In genomic region chr4:46715468-46715867, GRCh38 we compare ENCODE assay signal across 28 cellular contexts.
"Had no signal": no experiment of that assay in that cellular context is flagged by ENCODE, and none has a peak within 500 bp of the region (broad histone marks: within the 10 kb centered on the region; RNA-seq: fewer than 3 reads in every experiment).

No MANE protein-coding gene starts in this region.

- H3K27ac ChIP-seq: brain microvascular endothelial cell, PC-9, RWPE1, SK-N-MC had no signal

- H3K36me3 ChIP-seq: brain microvascular endothelial cell had no signal

- ATAC-seq: activated CD4-positive, alpha-beta T cell treated with anti-CD3 and anti-CD28 coated beads for 36 hours; activated CD4-positive, CD25-positive, alpha-beta regulatory T cell treated with anti-CD3 and anti-CD28 coated beads, Interleukin-2, amount 50 U/mL, for 24 hours; activated CD8-positive, alpha-beta T cell treated with anti-CD3 and anti-CD28 coated beads, Interleukin-2, amount 10 ng/mL, durations not matched to agents 7 days and 5 days had no signal

- DNase-seq: activated CD4-positive, alpha-beta T cell treated with anti-CD3 and anti-CD28 coated beads for 36 hours; activated CD4-positive, alpha-beta T cell treated with anti-CD3 and anti-CD28 coated beads, Interleukin-2, amount 10 ng/mL, durations not matched to agents 7 days and 5 days; activated CD4-positive, alpha-beta T cell treated with anti-CD3 and anti-CD28 coated beads, Interleukin-2, amount 50 U/mL, for 48 hours; activated CD8-positive, alpha-beta T cell treated with anti-CD3 and anti-CD28 coated beads, Interleukin-2, amount 10 ng/mL, durations not matched to agents 7 days and 5 days; activated effector memory CD4-positive, alpha-beta T cell treated with Interleukin-2 at 50 U/mL for 16 hours; activated naive CD4-positive, alpha-beta T cell treated with anti-CD3 and anti-CD28 coated beads, Interleukin-2, amount 50 U/mL, for 16 hours; activated naive CD8-positive, alpha-beta T cell treated with anti-CD3 and anti-CD28 coated beads for 36 hours; activated T-cell treated with anti-CD3 and anti-CD28 coated beads for 4 hours; activated T-cell treated with anti-CD3 and anti-CD28 coated beads, Interleukin-2, amount 50 U/mL, for 48 hours; amniotic stem cell; aorta; brain microvascular endothelial cell; central memory CD4-positive, alpha-beta T cell; Karpas-422; NCI-H1105; NCI-H1436; NCI-H1694; NCI-H1930; NCI-H345; NCI-H524 treated with DMSO at 0.1 percent for 48 hours; NCI-H748 treated with DMSO at 0.1 percent for 48 hours; NK-92 treated with Interleukin-12 subunit alpha and Interleukin-12 subunit beta, amount 100 ng/mL, for 24 hours; PC-9; Right ventricle myocardium superior; T1000 had no signal

- H3K4me3 ChIP-seq: PC-9, SK-N-MC had no signal

- H3K27me3 ChIP-seq: brain microvascular endothelial cell had no signal
